Comparison of ENCODE assay signal across 15 cellular contexts in the genomic region with DNA sequence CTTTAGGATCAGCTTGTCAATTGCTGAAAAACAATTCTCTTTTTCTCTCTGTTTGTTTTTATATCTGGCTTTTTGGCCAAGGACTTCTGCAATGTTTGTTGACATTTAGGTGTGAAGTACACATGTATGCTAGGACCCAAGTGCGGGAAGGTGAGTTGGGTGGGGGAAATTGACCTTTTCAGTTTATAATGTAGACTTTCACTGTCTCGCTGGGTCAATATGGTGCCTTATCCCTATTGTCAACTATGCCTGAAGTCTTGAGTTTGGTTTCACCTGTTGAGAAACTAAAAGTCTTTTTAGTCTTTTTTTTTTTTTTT. TPM values are rescaled to one million over a fixed set of nuclear protein-coding genes. Genes with fewer than 3 reads are reported as not detected.
DNase-seq lines count a peak whose midpoint lies in the region; ATAC-seq and TF ChIP-seq lines count a peak whose summit lies in the region.
"Had no signal": no experiment of that assay in that cellular context is flagged by ENCODE, and none has a peak within 500 bp of the region (broad histone marks: within the 10 kb centered on the region; RNA-seq: fewer than 3 reads in every experiment).

No MANE protein-coding gene starts in this region.

- H4K20me1 ChIP-seq in H9 (ENCODE audit: control insufficient read depth, insufficient read depth, insufficient read length): no peaks in the 10 kb centered on the region
- H4K20me1 ChIP-seq in neural progenitor cell (ENCODE audit: low read depth): peaks cover 6% of the 10 kb centered on the region

- H3K4me3 ChIP-seq in neural progenitor cell (no peak overlapping the region), WERI-Rb-1 (ENCODE audit: low read depth, low read length) (no peak overlapping the region)

- no peak for TF ChIP-seq CTCF in H9 (conservative IDR thresholded peaks at IDR 0.05)
- TF ChIP-seq CTCF in neural progenitor cell (IDR thresholded peaks at IDR 0.05): no peak
- no peak for TF ChIP-seq CTCF in WERI-Rb-1 (IDR thresholded peaks at IDR 0.05; ENCODE audit: low read depth, low read length)

- H4K91ac ChIP-seq in H9 (ENCODE audit: insufficient read length, low read depth, low read length): no peak overlapping the region

- H3K18ac ChIP-seq in H9 (ENCODE audit: insufficient read length, low read depth, low read length): no peak overlapping the region

- H3K36me3 ChIP-seq in neural progenitor cell: no peaks in the 10 kb centered on the region
- no peaks in the 10 kb centered on the region for H3K36me3 ChIP-seq in WERI-Rb-1

- H3K27me3 Mint-ChIP-seq in H9 (ENCODE audit: low read depth): no peaks in the 10 kb centered on the region
- no peaks in the 10 kb centered on the region for H3K27me3 Mint-ChIP-seq in T-cell
- H3K27me3 Mint-ChIP-seq in effector memory CD8-positive, alpha-beta T cell: no peaks in the 10 kb centered on the region
- no peaks in the 10 kb centered on the region for H3K27me3 Mint-ChIP-seq in neural progenitor cell (ENCODE audit: insufficient read depth, low read depth)

- no CpG with 5 or more reads among the region's 2 CpGs for WGBS in H9 (ENCODE audit: extremely low coverage, insufficient read length, low lambda C conversion rate)

- H3K4me3 Mint-ChIP-seq in H9 (no peak overlapping the region), T-cell (no peak overlapping the region), neural progenitor cell (no peak overlapping the region)
- no peak overlapping the region for H3K4me3 Mint-ChIP-seq in effector memory CD8-positive, alpha-beta T cell

- H2AFZ ChIP-seq in H9 (ENCODE audit: low read length) (no peak overlapping the region), neural progenitor cell (replicated peaks) (no peak overlapping the region)

- H3K4me1 ChIP-seq in H9 (ENCODE audit: insufficient read depth, low read length) (no peaks in the 10 kb centered on the region), neural progenitor cell (peaks cover 4% of the 10 kb centered on the region)

- H3K9me3 Mint-ChIP-seq in H9 (peaks cover 0 to 7% of the 10 kb centered on the region in 2 experiments; a peak in 4 of 5 replicates), T-cell (peaks cover 5 to 15% (median 10%) of the 10 kb centered on the region in 3 donors), neural progenitor cell (no peaks in the 10 kb centered on the region)
- peaks cover 0 to 3% of the 10 kb centered on the region in 2 donors for H3K9me3 Mint-ChIP-seq in effector memory CD8-positive, alpha-beta T cell

- intact Hi-C loops in posterior cingulate gyrus (cut with DNase I): no loop called here

- H3K4me2 ChIP-seq in H9 (ENCODE audit: insufficient read depth, insufficient read length, low read length) (no peak overlapping the region), neural progenitor cell (no peak overlapping the region)

- H3K36me3 Mint-ChIP-seq in H9 (ENCODE audit: insufficient read depth in 1 of 3, low read depth in 3 of 3) (peaks cover 0 to 11% (median 8%) of the 10 kb centered on the region in 3 experiments; a peak in 3 of 7 replicates), T-cell (peaks cover 29% of the 10 kb centered on the region), neural progenitor cell (peaks cover 4% of the 10 kb centered on the region)
- H3K36me3 Mint-ChIP-seq in effector memory CD8-positive, alpha-beta T cell (ENCODE audit: insufficient read depth): peaks cover 4% of the 10 kb centered on the region

- no peak overlapping the region for H2BK12ac ChIP-seq in H9 (ENCODE audit: insufficient read length, low read depth, low read length)

- POLR2A ChIA-PET in T-cell (lab: Charles Lee): interaction anchor here in 1 of 2 donors (0.6 kb wide), 1 partner anchor 60 kb away, joined by 3 read pairs; no protein-coding TSS in a partner anchor

- H3K27ac ChIP-seq in H9 (ENCODE audit: insufficient read length, low read depth, low read length) (no peak overlapping the region), neural progenitor cell (no peak overlapping the region), WERI-Rb-1 (no peak overlapping the region)

- H3K27ac Mint-ChIP-seq in H9 (peak overlapping the region in 2 of 3 experiments; percentile 10 to 69; a peak in 1 of 7 replicates), T-cell (peak overlapping the region; percentile 7 to 9), neural progenitor cell (peak overlapping the region; percentile 57)
- peak overlapping the region; percentile 9 to 53 for H3K27ac Mint-ChIP-seq in effector memory CD8-positive, alpha-beta T cell

- H3F3A ChIP-seq in neural progenitor cell (ENCODE audit: low read depth): no peaks in the 10 kb centered on the region

- H2BK15ac ChIP-seq in H9 (ENCODE audit: low read depth, low read length): no peak overlapping the region

- H2BK20ac ChIP-seq in H9 (ENCODE audit: low read depth, low read length, poor library complexity, severe bottlenecking): no peak overlapping the region

- no peak overlapping the region for H4K5ac ChIP-seq in H9 (ENCODE audit: insufficient read length, low read depth, low read length)

- H4K8ac ChIP-seq in H9 (replicated peaks; ENCODE audit: insufficient read length, low read depth, low read length): no peak overlapping the region

- H3K23ac ChIP-seq in H9 (ENCODE audit: insufficient read length, low read depth, low read length): no peak overlapping the region

- H3K56ac ChIP-seq in H9 (ENCODE audit: insufficient read length, low read depth, low read length): no peak overlapping the region

- DNase-seq in H9: no peak
- no peak for DNase-seq in T-cell
- no peak for DNase-seq in effector memory CD8-positive, alpha-beta T cell
- DNase-seq in neural progenitor cell (ENCODE audit: low spot score): no peak
- DNase-seq in WERI-Rb-1: no peak
- no peak for DNase-seq in posterior cingulate gyrus
- no peak for DNase-seq in HK-2 (ENCODE audit: unreplicated experiment)
- DNase-seq: C1 segment of cervical spinal cord, DMS79 treated with DMSO at 0.1 percent for 48 hours, H7, NCI-H1105, NCI-H2029, NCI-H345, NCI-H524 treated with DMSO at 0.1 percent for 48 hours had no signal

- no peak overlapping the region for H2AK5ac ChIP-seq in H9 (ENCODE audit: insufficient read length, low read length)

- no peaks in the 10 kb centered on the region for H3K27me3 ChIP-seq in H9 (ENCODE audit: insufficient read depth, low read length)
- H3K27me3 ChIP-seq in neural progenitor cell: no peaks in the 10 kb centered on the region
- H3K27me3 ChIP-seq in WERI-Rb-1 (ENCODE audit: insufficient read depth, low read depth, severe bottlenecking): no peaks in the 10 kb centered on the region

- peaks cover 4% of the 10 kb centered on the region for H3K79me1 ChIP-seq in H9 (ENCODE audit: insufficient read depth, low read depth, low read length, poor library complexity, severe bottlenecking)

- no peak overlapping the region for H2BK5ac ChIP-seq in H9 (ENCODE audit: insufficient read length, low read length)

- no peak overlapping the region for H2BK120ac ChIP-seq in H9 (ENCODE audit: low read depth, low read length, poor library complexity, severe bottlenecking)

- ATAC-seq in T-cell (replicated peaks in 1 of 4) (no peak), GM21390 (IDR thresholded peaks at IDR 0.05; ENCODE audit: unreplicated experiment) (no peak)
- no peak for ATAC-seq in effector memory CD8-positive, alpha-beta T cell (replicated peaks)

- no peak overlapping the region for H3K9ac ChIP-seq in H9 (ENCODE audit: extremely low read depth, insufficient read length, low read length)
- H3K9ac ChIP-seq in neural progenitor cell: no peak overlapping the region

- H3K9me3 ChIP-seq in H9 (ENCODE audit: control insufficient read depth, low read depth, low read length): no peaks in the 10 kb centered on the region
- no peaks in the 10 kb centered on the region for H3K9me3 ChIP-seq in neural progenitor cell (ENCODE audit: low read depth)
- no peaks in the 10 kb centered on the region for H3K9me3 ChIP-seq in WERI-Rb-1 (ENCODE audit: severe bottlenecking)

- H3K4me1 Mint-ChIP-seq in H9 (peaks cover 6 to 8% of the 10 kb centered on the region in 2 experiments; a peak in 3 of 4 replicates), T-cell (peaks cover 50 to 64% (median 60%) of the 10 kb centered on the region in 3 donors), neural progenitor cell (peaks cover 20% of the 10 kb centered on the region)
- H3K4me1 Mint-ChIP-seq in effector memory CD8-positive, alpha-beta T cell (ENCODE audit: low read depth in 2 of 2): peaks cover 24 to 55% of the 10 kb centered on the region in 2 donors

- no peak overlapping the region for H3K4ac ChIP-seq in H9 (ENCODE audit: low read depth, low read length)

- no peak overlapping the region for H3K14ac ChIP-seq in H9 (ENCODE audit: insufficient read depth, low read length)

- CTCF ChIA-PET in T-cell (lab: Charles Lee): interaction anchor here in 1 of 2 donors (0.5 kb wide), 1 partner anchor 23 kb away, joined by 4 read pairs; no protein-coding TSS in a partner anchor

- no peaks in the 10 kb centered on the region for H3K23me2 ChIP-seq in H9 (ENCODE audit: insufficient read length, low read depth, low read length, poor library complexity, severe bottlenecking)

- peaks cover 7% of the 10 kb centered on the region; the same call in 1 of the 2 replicates for H3K79me2 ChIP-seq in H9 (ENCODE audit: insufficient read depth, low read length)
- H3K79me2 ChIP-seq in neural progenitor cell (ENCODE audit: low read depth): peaks cover 81% of the 10 kb centered on the region

- H3T11ph ChIP-seq in H9 (ENCODE audit: low read length): no peak overlapping the region

RNA-seq across cellular contexts. Expression of a gene that starts 9.5 kb away (rescaled TPM):
- total RNA-seq in H9 (2021) (37.7 and 40.2 TPM in 2 replicates), T-cell (10 to 100 TPM; 55.3 to 78.5 (median 66.4) TPM), neural progenitor cell (ENCODE audit: low replicate concordance) (24.5 and 26.8 TPM in 2 replicates)

RNA-seq across cellular contexts. Expression of a gene that starts 16.9 kb away (rescaled TPM):
- total RNA-seq in H9 (2021) (98.7 and 101 TPM in 2 replicates), T-cell (10 to 100 TPM; 29.7 to 66.1 (median 60.9) TPM), neural progenitor cell (ENCODE audit: low replicate concordance) (30.3 and 47.4 TPM in 2 replicates)

RNA-seq across cellular contexts. Expression of a gene that starts 45.2 kb away (rescaled TPM):
- 64.6 and 66.9 TPM in 2 replicates for total RNA-seq in H9 (2021)
- total RNA-seq in T-cell: 1 to 10 TPM; 1.4 to 6.1 (median 4.1) TPM
- total RNA-seq in neural progenitor cell (ENCODE audit: low replicate concordance): 11.4 and 18.1 TPM in 2 replicates
